ENCODE assay signal across 8 cellular contexts in the genomic region with DNA sequence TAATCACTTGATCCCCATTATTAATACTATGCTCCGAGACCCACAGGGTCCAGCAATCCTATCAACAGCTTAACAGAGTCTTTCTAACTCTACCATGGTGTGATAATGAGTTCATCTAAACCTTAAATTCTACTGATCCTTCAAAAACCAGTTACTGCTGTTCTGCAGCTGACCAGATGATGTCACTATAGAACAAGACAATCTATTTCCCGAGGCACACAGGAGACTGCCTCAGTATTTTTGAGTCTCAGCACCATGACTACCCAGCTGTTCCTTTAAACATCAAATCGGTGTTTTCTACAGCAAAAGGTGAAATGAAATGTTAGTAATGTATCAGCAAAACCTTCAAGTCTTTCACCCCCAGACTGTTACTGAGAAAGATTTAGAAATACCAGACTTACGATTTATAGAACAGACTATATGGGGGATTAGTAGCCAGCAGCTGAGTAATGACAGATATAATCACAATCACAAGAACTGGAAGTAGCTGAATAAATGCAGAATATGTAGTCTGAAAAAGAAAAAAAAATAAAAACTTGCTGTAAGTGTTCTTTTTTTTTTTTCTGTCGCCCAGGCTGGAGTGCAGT. TPM values are rescaled to one million over a fixed set of nuclear protein-coding genes. Genes with fewer than 3 reads are reported as not detected.
DNase-seq lines count a peak whose midpoint lies in the region; ATAC-seq, FAIRE-seq and TF ChIP-seq lines count a peak whose summit lies in the region.

No MANE protein-coding gene starts in this region.

- H3K4me1 ChIP-seq in DND-41 (ENCODE audit: insufficient read depth, low read length) (no peaks in the 10 kb centered on the region), right lobe of liver (no peaks in the 10 kb centered on the region), upper lobe of right lung (peaks cover 7% of the 10 kb centered on the region)

- TF ChIP-seq CTCF in DND-41 (IDR thresholded peaks at IDR 0.05; ENCODE audit: borderline replicate concordance, extremely low read depth, low read length, poor library complexity, severe bottlenecking) (peak; percentile 99), coronary artery (IDR thresholded peaks at IDR 0.05) (peak; percentile 53), right lobe of liver (IDR thresholded peaks at IDR 0.05) (peak; percentile 79 to 88 (median 86)), upper lobe of right lung (IDR thresholded peaks at IDR 0.05) (peak; percentile 86)

- TF ChIP-seq POLR2A in H54 (IDR thresholded peaks at IDR 0.05; ENCODE audit: low read depth, low read length) (no peak), right lobe of liver (IDR thresholded peaks at IDR 0.05) (no peak)

- 25% methylated on average over 4 of the region's 5 CpGs for WGBS in right lobe of liver (ENCODE audit: insufficient coverage, low coverage, low lambda C conversion rate, missing lambda C conversion rate)

- no peaks in the 10 kb centered on the region for H3K27me3 ChIP-seq in DND-41 (ENCODE audit: insufficient read depth, low read length, poor library complexity)
- no peaks in the 10 kb centered on the region for H3K27me3 ChIP-seq in right lobe of liver
- H3K27me3 ChIP-seq in upper lobe of right lung: no peaks in the 10 kb centered on the region

- no peak overlapping the region for H3K27ac ChIP-seq in DND-41 (ENCODE audit: low read length)
- H3K27ac ChIP-seq in coronary artery: no peak overlapping the region
- no peak overlapping the region for H3K27ac ChIP-seq in right lobe of liver
- H3K27ac ChIP-seq in upper lobe of right lung: no peak overlapping the region

- H3K9me3 ChIP-seq in DND-41 (ENCODE audit: insufficient read depth, low read length, severe bottlenecking) (no peaks in the 10 kb centered on the region), right lobe of liver (no peaks in the 10 kb centered on the region), upper lobe of right lung (no peaks in the 10 kb centered on the region)

- H3K36me3 ChIP-seq in DND-41 (ENCODE audit: insufficient read depth, low read length) (peaks cover 44% of the 10 kb centered on the region; the same call in 1 of the 2 replicates), right lobe of liver (no peaks in the 10 kb centered on the region), upper lobe of right lung (peaks cover 46% of the 10 kb centered on the region)

- DNase-seq in DND-41 (peak; percentile 70), H54 (ENCODE audit: insufficient read length, low spot score) (peak; percentile 46), NCI-H2029 treated with DMSO at 0.1 percent for 48 hours (lab: John Stamatoyannopoulos, UW) (peak; percentile 82), T-helper 2 cell (peak in 3 of 5 experiments; percentile 15 to 82 (median 50)), coronary artery (ENCODE audit: low spot score) (no peak), right lobe of liver (peak in 1 of 3 donors; percentile 44), upper lobe of right lung (no peak)

- FAIRE-seq in H54 (lab: Jason Lieb, UNC): peak; percentile 75

- no peak overlapping the region for H3K4me2 ChIP-seq in DND-41 (ENCODE audit: insufficient read depth, low read length)

- H3K4me3 ChIP-seq in DND-41 (ENCODE audit: low read depth in 1 of 2, low read length in 2 of 2) (no peak overlapping the region), coronary artery (no peak overlapping the region), right lobe of liver (no peak overlapping the region), upper lobe of right lung (no peak overlapping the region)

- H2AFZ ChIP-seq in DND-41 (ENCODE audit: low read depth, low read length): no peak overlapping the region

- ATAC-seq in DND-41 (ENCODE audit: insufficient read depth, low read depth): peak; percentile 97
- peak; percentile 91 to 95 (median 94) for ATAC-seq in right lobe of liver
- ATAC-seq in upper lobe of right lung: peak; percentile 94
- ATAC-seq in HG03159 (IDR thresholded peaks at IDR 0.05; ENCODE audit: unreplicated experiment): no peak

- intact Hi-C loops in right lobe of liver (cut with DNase I) (loop anchor here in 1 of 2 donors (5.0 kb wide), 1 partner anchor 90 kb away; no protein-coding TSS in a partner anchor), upper lobe of right lung (cut with DNase I) (loop anchor here (5.0 kb wide), 1 partner anchor 90 kb away; no protein-coding TSS in a partner anchor)

- no peaks in the 10 kb centered on the region for H3K79me2 ChIP-seq in DND-41 (ENCODE audit: insufficient read depth, low read length)

- H4K20me1 ChIP-seq in DND-41 (ENCODE audit: insufficient read depth, low read length): no peaks in the 10 kb centered on the region

- no peak overlapping the region for H3K9ac ChIP-seq in DND-41 (ENCODE audit: low read depth, low read length)

RNA-seq across cellular contexts. Expression of a gene that starts 16.9 kb away (rescaled TPM):
- total RNA-seq in right lobe of liver (1 to 10 TPM in 2 of 6 experiments, under 1 TPM in 4; 0.37 to 2.9 (median 0.75) TPM), upper lobe of right lung (11.9 TPM)

RNA-seq across cellular contexts. Expression of a gene that starts 18.5 kb away (rescaled TPM):
- total RNA-seq in right lobe of liver (1 to 10 TPM; 1.5 to 4.0 (median 2.6) TPM), upper lobe of right lung (4.5 TPM)

RNA-seq across cellular contexts. Expression of a gene that starts 27.5 kb away (rescaled TPM):
- under 1 TPM; 0.25 to 0.51 (median 0.41) TPM for total RNA-seq in right lobe of liver
- total RNA-seq in upper lobe of right lung: 1.9 TPM

RNA-seq across cellular contexts. Expression of a gene that starts 32.7 kb away (rescaled TPM):
- 1 to 10 TPM in 3 of 6 experiments, under 1 TPM in 3; 0.37 to 5.1 (median 1.1) TPM for total RNA-seq in right lobe of liver
- 5.2 TPM for total RNA-seq in upper lobe of right lung

RNA-seq across cellular contexts. Expression of a gene that starts 39.3 kb away (rescaled TPM):
- total RNA-seq in right lobe of liver: 10 to 100 TPM; 11.7 to 51.0 (median 22.8) TPM
- total RNA-seq in upper lobe of right lung: not detected

Comparison
In these comparisons a context has a peak if more than half of its experiments do, and no peak if none do; other contexts are left out.
1. DNase-seq: peak in DND-41 (single experiment), H54 (single experiment), NCI-H2029 treated with DMSO at 0.1 percent for 48 hours (single experiment) and T-helper 2 cell (3 of 5); none in coronary artery (single experiment) and upper lobe of right lung (single experiment).
2. Peak in every context shown above with its lines, with median percentiles within 50 percentile points of each other: CTCF ChIP-seq.